In the genomic region with DNA sequence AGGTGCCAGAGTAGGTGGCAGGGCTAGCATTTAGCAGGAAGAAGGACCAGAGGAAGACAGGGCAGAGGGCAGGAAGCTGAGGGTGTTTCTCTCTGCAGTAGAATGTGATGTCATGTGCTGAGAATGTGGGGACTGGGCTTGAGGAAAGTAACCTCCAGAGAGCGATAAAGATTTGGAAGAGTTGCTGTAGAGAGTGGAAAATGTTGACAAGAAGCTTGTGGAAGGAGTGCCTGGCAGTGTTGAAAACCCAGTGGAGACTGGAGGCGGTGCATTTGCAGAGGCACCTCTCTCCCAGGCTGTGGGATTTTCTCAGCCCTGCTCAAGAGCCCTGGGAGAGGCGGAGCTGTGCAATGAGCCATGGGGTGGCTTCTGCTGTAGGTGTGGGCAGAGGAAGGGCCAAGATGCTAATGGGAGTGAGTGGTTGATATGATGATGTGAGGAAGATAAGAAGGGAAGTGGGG, we compare ENCODE assay signal across 9 cellular contexts. TPM values are rescaled to one million over a fixed set of nuclear protein-coding genes. Genes with fewer than 3 reads are reported as not detected.
A peak's percentile ranks its signal among the peaks of the same experiment; 100 is the strongest.
DNase-seq lines count a peak whose midpoint lies in the region; ATAC-seq and TF ChIP-seq lines count a peak whose summit lies in the region.
"Had no signal": no experiment of that assay in that cellular context is flagged by ENCODE, and none has a peak within 500 bp of the region (broad histone marks: within the 10 kb centered on the region; RNA-seq: fewer than 3 reads in every experiment).

No MANE protein-coding gene starts in this region.

- no peak overlapping the region for H3K4me3 ChIP-seq in SK-N-SH (ENCODE audit: low read depth in 2 of 2, low read length in 1 of 2)
- no peak overlapping the region for H3K4me3 ChIP-seq in stomach smooth muscle (ENCODE audit: low read length in 2 of 2)
- no peak overlapping the region for H3K4me3 ChIP-seq in adrenal gland

- H2AFZ ChIP-seq in SK-N-SH (ENCODE audit: low read depth), result no peak overlapping the region

- no peaks in the 10 kb centered on the region for H3K79me2 ChIP-seq in SK-N-SH (ENCODE audit: insufficient read depth)

- DNase-seq in SK-N-SH, result no peak
- peak; percentile 42 for DNase-seq in astrocyte of the hippocampus (ENCODE audit: low read depth, low spot score)
- peak; percentile 54 for DNase-seq in iPS-NIHi7 (ENCODE audit: extremely low spot score)
- DNase-seq in adrenal gland, result no peak
- DNase-seq: activated CD4-positive, alpha-beta T cell treated with anti-CD3 and anti-CD28 coated beads, Interleukin-2, amount 50 U/mL, for 1 hour had no signal

- H3K4me2 ChIP-seq in SK-N-SH, result no peak overlapping the region

- intact Hi-C loops in adrenal gland (cut with DNase I), result no loop called here

- H3K9me2 ChIP-seq in SK-N-SH, result no peaks in the 10 kb centered on the region

- H3K36me3 ChIP-seq in SK-N-SH (replicated peaks in 1 of 2; ENCODE audit: control insufficient read depth in 1 of 2, insufficient read depth in 2 of 2, low read length in 1 of 2) (peaks cover 0 to 39% of the 10 kb centered on the region in 2 experiments), stomach smooth muscle (ENCODE audit: control insufficient read depth in 2 of 2, insufficient read depth in 2 of 2, low read length in 2 of 2) (no peaks in the 10 kb centered on the region), adrenal gland (replicated peaks in 1 of 2) (no peaks in the 10 kb centered on the region)

- ATAC-seq in SK-N-SH treated with all-trans-retinoic acid at 6 μM for 48 hours (peak; percentile 73), HG02798 (IDR thresholded peaks at IDR 0.05; ENCODE audit: poor library complexity, unreplicated experiment) (no peak), GM18870 (IDR thresholded peaks at IDR 0.05; ENCODE audit: unreplicated experiment) (no peak)

- 94% methylated on average over 3 of the region's 3 CpGs for whole genome bisulfite sequencing in SK-N-SH (ENCODE audit: low lambda C conversion rate)
- 82 to 92% (median 86%) methylated on average over 3 of the region's 3 CpGs for WGBS in adrenal gland, 4 donors

- no peak for TF ChIP-seq POLR2A in adrenal gland (IDR thresholded peaks at IDR 0.05)

- TF ChIP-seq RAD21 in SK-N-SH (IDR thresholded peaks at IDR 0.05; ENCODE audit: low read length), result no peak

- H3K27ac ChIP-seq in SK-N-SH (ENCODE audit: low read depth in 2 of 2, low read length in 1 of 2) (no peak overlapping the region), stomach smooth muscle (ENCODE audit: low read length) (peak overlapping the region; percentile 92), adrenal gland (no peak overlapping the region)

- no peaks in the 10 kb centered on the region for H4K20me1 ChIP-seq in SK-N-SH (ENCODE audit: insufficient read depth)

- peaks cover 0 to under 1% of the 10 kb centered on the region in 2 experiments; a peak in 1 of 4 replicates for H3K4me1 ChIP-seq in SK-N-SH (ENCODE audit: control insufficient read depth in 1 of 2, insufficient read depth in 2 of 2, low read depth in 1 of 2, low read length in 1 of 2)
- peaks cover 47% of the 10 kb centered on the region for H3K4me1 ChIP-seq in stomach smooth muscle (ENCODE audit: control insufficient read depth, insufficient read depth, low read length)
- H3K4me1 ChIP-seq in adrenal gland (replicated peaks in 1 of 2), result no peaks in the 10 kb centered on the region

- H3F3A ChIP-seq in SK-N-SH (replicated peaks; ENCODE audit: insufficient read depth), result no peaks in the 10 kb centered on the region

- no peak for TF ChIP-seq EP300 in SK-N-SH (IDR thresholded peaks at IDR 0.05; ENCODE audit: borderline replicate concordance in 1 of 2, low read depth in 1 of 2, low read length in 1 of 2)

- POLR2A ChIA-PET in SK-N-SH (lab: Yijun Ruan, JAX), result interaction anchor here (0.6 to 0.7 kb wide), 2 partner anchors 103 to 1576 kb away, joined by 3 to 6 read pairs; no protein-coding TSS in a partner anchor

- no peaks in the 10 kb centered on the region for H3K27me3 ChIP-seq in SK-N-SH (ENCODE audit: insufficient read depth)
- no peaks in the 10 kb centered on the region for H3K27me3 ChIP-seq in stomach smooth muscle (ENCODE audit: control insufficient read depth in 1 of 2, insufficient read depth in 2 of 2, low read length in 2 of 2)
- no peaks in the 10 kb centered on the region for H3K27me3 ChIP-seq in adrenal gland

- TF ChIP-seq CTCF in SK-N-SH (IDR thresholded peaks at IDR 0.05) (no peak), adrenal gland (IDR thresholded peaks at IDR 0.05) (no peak)

- CTCF ChIA-PET in SK-N-SH (lab: Yijun Ruan, JAX), result interaction anchor here (0.9 to 1.5 kb wide), 4 partner anchors 34 to 367 kb away, joined by 3 to 6 read pairs (median 4); a partner anchor contains a TSS

- H3K9ac ChIP-seq in SK-N-SH (no peak overlapping the region), stomach smooth muscle (ENCODE audit: low read length in 2 of 2) (no peak overlapping the region)

- H3K9me3 ChIP-seq in SK-N-SH (no peaks in the 10 kb centered on the region), stomach smooth muscle (ENCODE audit: control insufficient read depth in 2 of 2, low read length in 2 of 2) (no peaks in the 10 kb centered on the region), adrenal gland (replicated peaks in 1 of 3) (no peaks in the 10 kb centered on the region)

TF ChIP-seq in SK-N-SH treated with all-trans-retinoic acid at 6 μM for 48 hours, 23 proteins besides CTCF, POLR2A, EP300 and RAD21 (continues in another document):
- TF ChIP-seq, protein P1, sequence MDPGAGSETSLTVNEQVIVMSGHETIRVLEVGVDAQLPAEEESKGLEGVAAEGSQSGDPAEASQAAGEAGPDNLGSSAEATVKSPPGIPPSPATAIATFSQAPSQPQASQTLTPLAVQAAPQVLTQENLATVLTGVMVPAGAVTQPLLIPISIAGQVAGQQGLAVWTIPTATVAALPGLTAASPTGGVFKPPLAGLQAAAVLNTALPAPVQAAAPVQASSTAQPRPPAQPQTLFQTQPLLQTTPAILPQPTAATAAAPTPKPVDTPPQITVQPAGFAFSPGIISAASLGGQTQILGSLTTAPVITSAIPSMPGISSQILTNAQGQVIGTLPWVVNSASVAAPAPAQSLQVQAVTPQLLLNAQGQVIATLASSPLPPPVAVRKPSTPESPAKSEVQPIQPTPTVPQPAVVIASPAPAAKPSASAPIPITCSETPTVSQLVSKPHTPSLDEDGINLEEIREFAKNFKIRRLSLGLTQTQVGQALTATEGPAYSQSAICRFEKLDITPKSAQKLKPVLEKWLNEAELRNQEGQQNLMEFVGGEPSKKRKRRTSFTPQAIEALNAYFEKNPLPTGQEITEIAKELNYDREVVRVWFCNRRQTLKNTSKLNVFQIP (CRISPR knock-in tag; IDR thresholded peaks at IDR 0.05; ENCODE audit: borderline replicate concordance, low read depth), result no peak
- TF ChIP-seq TCF4 (CRISPR knock-in tag; IDR thresholded peaks at IDR 0.05; ENCODE audit: borderline replicate concordance), result no peak

TF ChIP-seq in SK-N-SH, 30 proteins besides CTCF, POLR2A, EP300 and RAD21 (continues in another document):
- TF ChIP-seq TCF12 (IDR thresholded peaks at IDR 0.05), result no peak
- TF ChIP-seq SMC3 (IDR thresholded peaks at IDR 0.05; ENCODE audit: low read depth, low read length), result no peak
- TF ChIP-seq YY1 (IDR thresholded peaks at IDR 0.05; ENCODE audit: low read depth), result no peak
- TF ChIP-seq, protein P2, sequence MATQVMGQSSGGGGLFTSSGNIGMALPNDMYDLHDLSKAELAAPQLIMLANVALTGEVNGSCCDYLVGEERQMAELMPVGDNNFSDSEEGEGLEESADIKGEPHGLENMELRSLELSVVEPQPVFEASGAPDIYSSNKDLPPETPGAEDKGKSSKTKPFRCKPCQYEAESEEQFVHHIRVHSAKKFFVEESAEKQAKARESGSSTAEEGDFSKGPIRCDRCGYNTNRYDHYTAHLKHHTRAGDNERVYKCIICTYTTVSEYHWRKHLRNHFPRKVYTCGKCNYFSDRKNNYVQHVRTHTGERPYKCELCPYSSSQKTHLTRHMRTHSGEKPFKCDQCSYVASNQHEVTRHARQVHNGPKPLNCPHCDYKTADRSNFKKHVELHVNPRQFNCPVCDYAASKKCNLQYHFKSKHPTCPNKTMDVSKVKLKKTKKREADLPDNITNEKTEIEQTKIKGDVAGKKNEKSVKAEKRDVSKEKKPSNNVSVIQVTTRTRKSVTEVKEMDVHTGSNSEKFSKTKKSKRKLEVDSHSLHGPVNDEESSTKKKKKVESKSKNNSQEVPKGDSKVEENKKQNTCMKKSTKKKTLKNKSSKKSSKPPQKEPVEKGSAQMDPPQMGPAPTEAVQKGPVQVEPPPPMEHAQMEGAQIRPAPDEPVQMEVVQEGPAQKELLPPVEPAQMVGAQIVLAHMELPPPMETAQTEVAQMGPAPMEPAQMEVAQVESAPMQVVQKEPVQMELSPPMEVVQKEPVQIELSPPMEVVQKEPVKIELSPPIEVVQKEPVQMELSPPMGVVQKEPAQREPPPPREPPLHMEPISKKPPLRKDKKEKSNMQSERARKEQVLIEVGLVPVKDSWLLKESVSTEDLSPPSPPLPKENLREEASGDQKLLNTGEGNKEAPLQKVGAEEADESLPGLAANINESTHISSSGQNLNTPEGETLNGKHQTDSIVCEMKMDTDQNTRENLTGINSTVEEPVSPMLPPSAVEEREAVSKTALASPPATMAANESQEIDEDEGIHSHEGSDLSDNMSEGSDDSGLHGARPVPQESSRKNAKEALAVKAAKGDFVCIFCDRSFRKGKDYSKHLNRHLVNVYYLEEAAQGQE (IDR thresholded peaks at IDR 0.05; ENCODE audit: low read depth, low read length), result no peak
- TF ChIP-seq FOXJ3 (CRISPR knock-in tag; IDR thresholded peaks at IDR 0.05), result no peak
- TF ChIP-seq TEAD4 (IDR thresholded peaks at IDR 0.05; ENCODE audit: borderline replicate concordance, insufficient read depth), result no peak
- TF ChIP-seq, protein P3, sequence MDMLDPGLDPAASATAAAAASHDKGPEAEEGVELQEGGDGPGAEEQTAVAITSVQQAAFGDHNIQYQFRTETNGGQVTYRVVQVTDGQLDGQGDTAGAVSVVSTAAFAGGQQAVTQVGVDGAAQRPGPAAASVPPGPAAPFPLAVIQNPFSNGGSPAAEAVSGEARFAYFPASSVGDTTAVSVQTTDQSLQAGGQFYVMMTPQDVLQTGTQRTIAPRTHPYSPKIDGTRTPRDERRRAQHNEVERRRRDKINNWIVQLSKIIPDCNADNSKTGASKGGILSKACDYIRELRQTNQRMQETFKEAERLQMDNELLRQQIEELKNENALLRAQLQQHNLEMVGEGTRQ (IDR thresholded peaks at IDR 0.05; ENCODE audit: borderline replicate concordance, low read depth, low read length), result no peak
- no peak for TF ChIP-seq EZH2phosphoT487 (IDR thresholded peaks at IDR 0.05; ENCODE audit: borderline replicate concordance, low read depth)

RNA-seq across cellular contexts. Expression of a gene that starts 54.8 kb away (rescaled TPM):
- polyA plus RNA-seq in SK-N-SH (2012; rRNA removed) (12.3 and 15.2 TPM in 2 replicates), adrenal gland (10 to 100 TPM; 17.1 to 56.1 (median 21.2) TPM)
- polyA plus RNA-seq in SK-N-SH (2012; cell fraction: cytosol; rRNA removed), result 16.6 and 17.6 TPM in 2 replicates
- polyA plus RNA-seq in SK-N-SH (2012; cell fraction: nucleus; rRNA removed), result 9.3 and 11.0 TPM in 2 replicates
- 10 to 100 TPM; 13.2 to 50.3 (median 25.6) TPM for total RNA-seq in adrenal gland

Comparison
In these comparisons a context has a peak if more than half of its experiments do, and no peak if none do; other contexts are left out.
1. DNase-seq: peak in astrocyte of the hippocampus (single experiment) and iPS-NIHi7 (single experiment); none in SK-N-SH (single experiment) and adrenal gland (0 of 7).